Comparison of ENCODE assay signal across 8 cellular contexts in genomic region chr19:33521480-33522370, GRCh38. TPM values are rescaled to one million over a fixed set of nuclear protein-coding genes. Genes with fewer than 3 reads are reported as not detected.
DNase-seq lines count a peak whose midpoint lies in the region; ATAC-seq, FAIRE-seq and TF ChIP-seq lines count a peak whose summit lies in the region.

PEPD (minus strand) TSS chr19:33521791; CDS start chr19:33521760, 31 bp downstream.

- H3K9ac ChIP-seq in IMR-90 (ENCODE audit: low read depth, low read length) (peak within 1 kb of the TSS; percentile 79), PC-3 (ENCODE audit: low read length) (peak within 1 kb of the TSS; percentile 81)

- H4K20me1 ChIP-seq in IMR-90 (ENCODE audit: insufficient read depth, low read length) (peaks cover 4% of the 10 kb centered on the region; the same call in 1 of the 2 replicates), PC-3 (ENCODE audit: low read length) (no peaks in the 10 kb centered on the region)

- H3K27ac Mint-ChIP-seq in activated T-cell treated with anti-CD3 and anti-CD28 coated beads, Interleukin-2, amount 50 U/mL, for 24 hours = peak within 1 kb of the TSS; percentile 87

- H3K9me3 Mint-ChIP-seq in activated T-cell treated with anti-CD3 and anti-CD28 coated beads, Interleukin-2, amount 50 U/mL, for 24 hours = no peaks in the 10 kb centered on the region

- no peaks in the 10 kb centered on the region for H3K27me3 Mint-ChIP-seq in activated T-cell treated with anti-CD3 and anti-CD28 coated beads, Interleukin-2, amount 50 U/mL, for 24 hours

- 5% methylated on average over 26 of the region's 69 CpGs; no CpG with 5 or more reads in 1 of the 2 experiments for WGBS in IMR-90 (ENCODE audit: extremely low coverage in 2 of 2, insufficient read length in 1 of 2), 2 experiments

- H3K4me2 ChIP-seq in IMR-90 (ENCODE audit: low read depth, low read length) = peak within 1 kb of the TSS; percentile 92
- peak within 1 kb of the TSS; percentile 97 for H3K4me2 ChIP-seq in PC-3 (ENCODE audit: low read length)

- H3K4me1 ChIP-seq in IMR-90 (ENCODE audit: control insufficient read depth, insufficient read depth, low read length) (peaks cover 2% of the 10 kb centered on the region; the same call in 1 of the 2 replicates), PC-3 (ENCODE audit: insufficient read depth, low read length) (peaks cover 3% of the 10 kb centered on the region; the same call in 1 of the 2 replicates), muscle layer of duodenum (ENCODE audit: control insufficient read depth in 1 of 2, insufficient read depth in 2 of 2, low read length in 2 of 2) (peaks cover 8 to 25% of the 10 kb centered on the region in 2 donors)

- DNase-seq in D721Med (ENCODE audit: insufficient read length, low spot score) (peak; percentile 99), IMR-90 (peak; percentile 82), PC-3 (peak; percentile 79)
- DNase-seq in activated T-cell treated with anti-CD3 and anti-CD28 coated beads, Interleukin-2, amount 50 U/mL, for 24 hours = peak; percentile 92
- DNase-seq in stimulated activated CD8-positive, alpha-beta memory T cell treated with anti-CD3 and anti-CD28 coated beads, Interleukin-7, amount 100 ng/mL, for 24 hours (ENCODE audit: low read depth) = peak; percentile 72

- in situ Hi-C loops in IMR-90 (cut with MboI; ENCODE audit: low sequenced_read_pairs) = no loop called here

- H4K5ac ChIP-seq in IMR-90 (ENCODE audit: low read depth, low read length) = peak within 1 kb of the TSS; percentile 58; the same call in 1 of the 2 replicates

- H2AK9ac ChIP-seq in IMR-90 (replicated peaks; ENCODE audit: low read depth, low read length, poor library complexity) = peak within 1 kb of the TSS; percentile 96

- POLR2A ChIA-PET in IMR-90 (lab: Charles Lee; ENCODE audit: unreplicated experiment) = no interaction called here
- POLR2A ChIA-PET in PC-3 (lab: Charles Lee; ENCODE audit: unreplicated experiment) = no interaction called here

- ATAC-seq in GM21515 (IDR thresholded peaks at IDR 0.05; ENCODE audit: unreplicated experiment) (peak; percentile 86), IMR-90 (ENCODE audit: low read depth) (peak; percentile 100), PC-3 (peak; percentile 95), esophagus mucosa (peak; percentile 95)

- no peak within 1 kb of the TSS for H3K23ac ChIP-seq in IMR-90 (ENCODE audit: low read depth, low read length)

- no peak for FAIRE-seq in D721Med (lab: Jason Lieb, UNC)

- H2BK20ac ChIP-seq in IMR-90 (ENCODE audit: low read depth, low read length) = no peak within 1 kb of the TSS

- H2BK5ac ChIP-seq in IMR-90 (ENCODE audit: low read depth, low read length, poor library complexity, severe bottlenecking) = peak within 1 kb of the TSS; percentile 26

- H3F3A ChIP-seq in PC-3 (ENCODE audit: low read length, unreplicated experiment) = no peaks in the 10 kb centered on the region

- H3K9me3 ChIP-seq in IMR-90 (ENCODE audit: control insufficient read depth, insufficient read depth, low read length) = no peaks in the 10 kb centered on the region
- H3K9me3 ChIP-seq in PC-3 (ENCODE audit: low read length) = no peaks in the 10 kb centered on the region
- no peaks in the 10 kb centered on the region for H3K9me3 ChIP-seq in muscle layer of duodenum (ENCODE audit: control insufficient read depth in 1 of 2, low read length in 2 of 2)

- BruUV-seq in IMR-90 (replicated peaks; lab: Mats Ljungman, UMichigan) = no TSS peak
- BruUV-seq in PC-3 (replicated peaks; lab: Mats Ljungman, UMichigan) = no TSS peak

- H3K9me1 ChIP-seq in IMR-90 (ENCODE audit: insufficient read depth, low read length) = peaks cover 3% of the 10 kb centered on the region; the same call in 1 of the 2 replicates

- H4K91ac ChIP-seq in IMR-90 (ENCODE audit: insufficient read depth, low read depth, low read length) = no peak within 1 kb of the TSS

- H3K4ac ChIP-seq in IMR-90 (ENCODE audit: low read depth, low read length) = peak within 1 kb of the TSS; percentile 65

- intact Hi-C loops in IMR-90 (cut with micrococcal nuclease) (loop anchor here (5.0 kb wide), 1 partner anchor 251 kb away; no protein-coding TSS in a partner anchor), PC-3 (cut with micrococcal nuclease) (loop anchor here (1.0 to 5.0 kb wide), 2 partner anchors 49 to 91 kb away; no protein-coding TSS in a partner anchor)

- TF ChIP-seq CTCF in D721Med (IDR thresholded peaks at IDR 0.05; ENCODE audit: insufficient read depth, missing control alignments) = no peak
- no peak for TF ChIP-seq CTCF in IMR-90 (conservative IDR thresholded peaks at IDR 0.05; ENCODE audit: low read depth, low read length)
- TF ChIP-seq CTCF in PC-3 (conservative IDR thresholded peaks at IDR 0.05; ENCODE audit: low read depth, low read length) = no peak

- H3K79me2 ChIP-seq in PC-3 (ENCODE audit: low read length) = peaks cover 8% of the 10 kb centered on the region; the same call in 1 of the 2 replicates

- peaks cover 4 to 30% of the 10 kb centered on the region in 2 experiments for H3K79me1 ChIP-seq in IMR-90 (ENCODE audit: low read depth in 1 of 2, low read length in 2 of 2)

- H3K4me3 Mint-ChIP-seq in activated T-cell treated with anti-CD3 and anti-CD28 coated beads, Interleukin-2, amount 50 U/mL, for 24 hours = peak within 1 kb of the TSS; percentile 86

- H2AFZ ChIP-seq in IMR-90 (replicated peaks; ENCODE audit: low read length, poor library complexity) = peak within 1 kb of the TSS; percentile 99
- H2AFZ ChIP-seq in PC-3 (ENCODE audit: low read length) = peak within 1 kb of the TSS; percentile 56

- H3K4me3 ChIP-seq in IMR-90 (ENCODE audit: insufficient read depth, low read depth, low read length) (peak within 1 kb of the TSS; percentile 92), PC-3 (ENCODE audit: low read length) (peak within 1 kb of the TSS; percentile 92), muscle layer of duodenum (ENCODE audit: low read depth in 1 of 2, low read length in 2 of 2) (peak within 1 kb of the TSS; percentile 85 to 98)

- CTCF ChIA-PET in IMR-90 (lab: Yijun Ruan, JAX) (interaction anchor here (1.2 kb wide), 1 partner anchor 91 kb away, joined by 3 read pairs; no protein-coding TSS in a partner anchor), PC-3 (lab: Charles Lee) (no interaction called here)

- 0 out of 2 replicates have a peak within 1 kb of the TSS, but pooled peaks have one; percentile 50 for H3K56ac ChIP-seq in IMR-90 (ENCODE audit: extremely low read depth, insufficient read depth, low read length)

- peak within 1 kb of the TSS; percentile 86 to 91; a peak in 3 of 4 replicates for H4K8ac ChIP-seq in IMR-90 (ENCODE audit: low read depth in 2 of 2, low read length in 2 of 2)

- H3K4me1 Mint-ChIP-seq in activated T-cell treated with anti-CD3 and anti-CD28 coated beads, Interleukin-2, amount 50 U/mL, for 24 hours (ENCODE audit: low read depth) = peaks cover 28% of the 10 kb centered on the region

- TF ChIP-seq RAD21 in IMR-90 (IDR thresholded peaks at IDR 0.05; ENCODE audit: low read length) = no peak

- peak within 1 kb of the TSS; percentile 47; the same call in 1 of the 2 replicates for H3K27ac ChIP-seq in IMR-90 (ENCODE audit: insufficient read depth, low read length)
- H3K27ac ChIP-seq in PC-3 (ENCODE audit: low read length) = no peak within 1 kb of the TSS
- H3K27ac ChIP-seq in muscle layer of duodenum (ENCODE audit: low read length) = peak within 1 kb of the TSS; percentile 16

- peaks cover 3% of the 10 kb centered on the region; the same call in 1 of the 2 replicates for H3K27me3 ChIP-seq in IMR-90 (ENCODE audit: control insufficient read depth, insufficient read depth, low read length)
- H3K27me3 ChIP-seq in PC-3 (ENCODE audit: low read length) = no peaks in the 10 kb centered on the region
- H3K27me3 ChIP-seq in muscle layer of duodenum (ENCODE audit: low read depth, low read length) = no peaks in the 10 kb centered on the region

- H3K36me3 ChIP-seq in IMR-90 (ENCODE audit: control insufficient read depth, insufficient read depth, low read length) = no peaks in the 10 kb centered on the region
- no peaks in the 10 kb centered on the region for H3K36me3 ChIP-seq in PC-3 (ENCODE audit: low read depth, low read length)
- no peaks in the 10 kb centered on the region for H3K36me3 ChIP-seq in muscle layer of duodenum (ENCODE audit: control insufficient read depth in 1 of 2, insufficient read depth in 2 of 2, low read length in 2 of 2)

- peak within 1 kb of the TSS; percentile 27; the same call in 1 of the 2 replicates for H2AK5ac ChIP-seq in IMR-90 (ENCODE audit: low read depth, low read length)

- no peaks in the 10 kb centered on the region for H3K9me2 ChIP-seq in PC-3 (replicated peaks; ENCODE audit: low read length)

- dilution Hi-C loops in IMR-90 (cut with HindIII; ENCODE audit: low sequenced_read_pairs, unreplicated experiment) = no loop called here

- no peak within 1 kb of the TSS for H2BK120ac ChIP-seq in IMR-90 (ENCODE audit: low read depth, low read length)

- peak; percentile 85 for TF ChIP-seq POLR2A in IMR-90 (IDR thresholded peaks at IDR 0.05; ENCODE audit: low read depth, low read length)

- no peak within 1 kb of the TSS; the same call in 1 of the 2 replicates for H3K18ac ChIP-seq in IMR-90 (ENCODE audit: low read depth, low read length)

- H3K36me3 Mint-ChIP-seq in activated T-cell treated with anti-CD3 and anti-CD28 coated beads, Interleukin-2, amount 50 U/mL, for 24 hours (ENCODE audit: low read depth) = peaks cover 2% of the 10 kb centered on the region

- H3K14ac ChIP-seq in IMR-90 (replicated peaks; ENCODE audit: low read depth, low read length) = peak within 1 kb of the TSS; percentile 81; the same call in 1 of the 2 replicates

- no peak within 1 kb of the TSS for H2BK15ac ChIP-seq in IMR-90 (ENCODE audit: low read depth, low read length)

TF ChIP-seq in IMR-90, 13 proteins besides CTCF, POLR2A, EP300 and RAD21 (continues in another document):
- TF ChIP-seq CEBPB (IDR thresholded peaks at IDR 0.05; ENCODE audit: low read depth, low read length) = no peak
- peak; percentile 18; the same call in 1 of the 2 replicates for TF ChIP-seq FOS (IDR thresholded peaks at IDR 0.05; ENCODE audit: low read depth, low read length)
- TF ChIP-seq MAFK (IDR thresholded peaks at IDR 0.05; ENCODE audit: low read depth, low read length) = no peak
- TF ChIP-seq, protein P1, sequence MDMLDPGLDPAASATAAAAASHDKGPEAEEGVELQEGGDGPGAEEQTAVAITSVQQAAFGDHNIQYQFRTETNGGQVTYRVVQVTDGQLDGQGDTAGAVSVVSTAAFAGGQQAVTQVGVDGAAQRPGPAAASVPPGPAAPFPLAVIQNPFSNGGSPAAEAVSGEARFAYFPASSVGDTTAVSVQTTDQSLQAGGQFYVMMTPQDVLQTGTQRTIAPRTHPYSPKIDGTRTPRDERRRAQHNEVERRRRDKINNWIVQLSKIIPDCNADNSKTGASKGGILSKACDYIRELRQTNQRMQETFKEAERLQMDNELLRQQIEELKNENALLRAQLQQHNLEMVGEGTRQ (IDR thresholded peaks at IDR 0.05; ENCODE audit: low read depth, low read length) = peak; percentile 98

RNA-seq across cellular contexts. Expression of gene PEPD, which starts in this region (rescaled TPM):
- 36.7 and 41.1 TPM in 2 replicates for total RNA-seq in IMR-90 (2012; rRNA removed)
- 88.4 and 94.4 TPM in 2 replicates for polyA plus RNA-seq in IMR-90 (2012; rRNA removed)
- 129 and 204 TPM in 2 replicates for polyA plus RNA-seq in IMR-90 (2012; cell fraction: cytosol; rRNA removed)
- polyA plus RNA-seq in IMR-90 (2012; cell fraction: nucleus; rRNA removed; ENCODE audit: low replicate concordance) = 37.0 and 72.0 TPM in 2 replicates
- total RNA-seq in PC-3 (2014; rRNA removed) = 53.4 and 59.0 TPM in 2 replicates
- total RNA-seq in esophagus mucosa = 52.4 TPM
